Comparison of ENCODE assay signal across 25 cellular contexts in genomic region chr6:72217626-72218025, GRCh38.
"Had no signal": no experiment of that assay in that cellular context is flagged by ENCODE, and none has a peak within 500 bp of the region (broad histone marks: within the 10 kb centered on the region; RNA-seq: fewer than 3 reads in every experiment).

No MANE protein-coding gene starts in this region.

- H3K9me3 ChIP-seq: esophagus squamous epithelium had no signal

- FAIRE-seq: astrocyte, bronchial epithelial cell, TTC549 had no signal

- H3K4me3 ChIP-seq: esophagus squamous epithelium had no signal

- H3K36me3 ChIP-seq: brain microvascular endothelial cell, esophagus squamous epithelium, WERI-Rb-1 had no signal

- DNase-seq: activated B cell treated with CpG ODN at 0.5 μM for 24 hours; activated CD4-positive, alpha-beta T cell treated with anti-CD3 and anti-CD28 coated beads for 48 hours; activated CD4-positive, alpha-beta T cell treated with anti-CD3 and anti-CD28 coated beads, Interleukin-2, amount 50 U/mL, for 1 hour; activated CD4-positive, alpha-beta T cell treated with anti-CD3 and anti-CD28 coated beads, Interleukin-2, amount 50 U/mL, for 48 hours; activated CD8-positive, alpha-beta memory T cell treated with anti-CD3 and anti-CD28 coated beads for 24 hours; activated effector memory CD4-positive, alpha-beta T cell treated with Interleukin-2 at 50 U/mL for 16 hours; activated gamma-delta T cell treated with Interleukin-2 at 50 U/mL for 16 hours; activated naive CD4-positive, alpha-beta T cell treated with anti-CD3 and anti-CD28 coated beads, Interleukin-2, amount 50 U/mL, for 16 hours; activated naive CD4-positive, alpha-beta T cell treated with Interleukin-2 at 50 U/mL for 16 hours; activated T-cell treated with anti-CD3 and anti-CD28 coated beads, Interleukin-2, amount 50 U/mL, for 4 hours; amniotic stem cell; cortex of kidney; effector CD8-positive, alpha-beta T cell; esophagus squamous epithelium; foreskin melanocyte; T-helper 9 cell had no signal

- H3K27ac ChIP-seq: brain microvascular endothelial cell, epithelial cell of prostate, esophagus squamous epithelium, WERI-Rb-1 had no signal

- H3K27me3 ChIP-seq: brain microvascular endothelial cell, esophagus squamous epithelium had no signal

- ATAC-seq: activated CD4-positive, CD25-positive, alpha-beta regulatory T cell treated with anti-CD3 and anti-CD28 coated beads, Interleukin-2, amount 50 U/mL, for 24 hours; activated CD8-positive, alpha-beta T cell treated with anti-CD3 and anti-CD28 coated beads for 36 hours; activated T-cell treated with anti-CD3 and anti-CD28 coated beads, Interleukin-2, amount 50 U/mL, for 4 hours; activated T-helper 17 cell treated with anti-CD3 and anti-CD28 coated beads, Interleukin-2, amount 50 U/mL, for 72 hours had no signal
